21 cellular contexts compared by ENCODE assay signal in the genomic region with DNA sequence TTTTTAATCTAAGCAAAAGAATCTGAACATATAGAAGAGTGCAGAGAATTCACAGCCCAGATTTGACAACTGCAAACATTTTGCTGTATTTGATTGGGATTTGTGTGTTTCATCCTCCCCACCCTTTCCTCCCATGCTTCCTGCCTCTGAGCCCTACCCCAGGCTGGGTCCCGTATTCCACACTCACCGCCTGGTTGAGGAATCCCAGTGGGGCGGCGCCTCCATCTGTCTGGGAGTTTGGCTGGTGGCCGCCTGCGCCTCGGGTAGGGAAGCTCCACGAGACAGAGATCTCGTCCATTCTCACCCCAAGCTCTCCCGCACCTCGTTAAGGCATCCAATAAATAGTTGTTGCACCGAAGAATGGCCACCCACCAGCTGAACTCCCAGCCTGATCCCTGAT.
DNase-seq lines count a peak whose midpoint lies in the region; ATAC-seq and TF ChIP-seq lines count a peak whose summit lies in the region.
"Had no signal": no experiment of that assay in that cellular context is flagged by ENCODE, and none has a peak within 500 bp of the region (broad histone marks: within the 10 kb centered on the region; RNA-seq: fewer than 3 reads in every experiment).

No MANE protein-coding gene starts in this region.

- TF ChIP-seq POLR2A in heart left ventricle (IDR thresholded peaks at IDR 0.05): no peak

- no peaks in the 10 kb centered on the region for H3K27me3 ChIP-seq in right cardiac atrium (ENCODE audit: control insufficient read depth, insufficient read depth)
- peaks cover 0 to 74% (median 27%) of the 10 kb centered on the region in 9 donors for H3K27me3 ChIP-seq in heart left ventricle
- H3K27me3 ChIP-seq: BE2C had no signal

- ATAC-seq in right cardiac atrium: peak; percentile 38 to 72
- no peak for ATAC-seq in heart left ventricle
- ATAC-seq in HG03565 (IDR thresholded peaks at IDR 0.05; ENCODE audit: unreplicated experiment): no peak
- ATAC-seq: GM12878, SK-N-SH treated with all-trans-retinoic acid at 6 μM for 48 hours had no signal

- intact Hi-C loops in right cardiac atrium (cut with DNase I): no loop called here
- intact Hi-C loops in heart left ventricle (cut with DNase I): no loop called here

- no peak overlapping the region for H3K27ac ChIP-seq in right cardiac atrium (ENCODE audit: low read length)
- no peak overlapping the region for H3K27ac ChIP-seq in heart left ventricle

- no peaks in the 10 kb centered on the region for H3K4me1 ChIP-seq in right cardiac atrium (ENCODE audit: control insufficient read depth, insufficient read depth, low read length)
- H3K4me1 ChIP-seq in heart left ventricle: peaks cover 0 to 10% (median 0%) of the 10 kb centered on the region in 12 donors
- H3K4me1 ChIP-seq: BE2C had no signal

- 40% methylated on average over 12 of the region's 12 CpGs for WGBS in right cardiac atrium
- WGBS in heart left ventricle, 4 donors: 28 to 48% (median 41%) methylated on average over 12 of the region's 12 CpGs

- DNase-seq in right cardiac atrium (no peak), heart left ventricle (no peak), cerebellar cortex (ENCODE audit: low spot score) (peak; percentile 41), islet precursor cell (peak; percentile 41), NCI-H1930 (lab: John Stamatoyannopoulos, UW) (no peak), NCI-H1105 treated with DMSO at 0.1 percent for 48 hours (lab: John Stamatoyannopoulos, UW) (no peak)
- DNase-seq: BE2C; CD4-positive, CD25-positive, alpha-beta regulatory T cell; DMS79 treated with DMSO at 0.1 percent for 48 hours; KG1; NCI-H1092 treated with DMSO at 0.1 percent for 48 hours; NCI-H187; NCI-H226; NCI-H510A treated with DMSO at 0.1 percent for 48 hours; NCI-H774; NK-92 treated with Interleukin-12 subunit alpha and Interleukin-12 subunit beta, amount 100 ng/mL, for 24 hours; SIG-M5 had no signal

- H3K9me3 ChIP-seq in right cardiac atrium (ENCODE audit: control insufficient read depth, low read length): no peaks in the 10 kb centered on the region
- H3K9me3 ChIP-seq in heart left ventricle: no peaks in the 10 kb centered on the region
- H3K9me3 ChIP-seq: BE2C, HAP-1 had no signal

- H3K4me3 ChIP-seq in right cardiac atrium (ENCODE audit: low read length): no peak overlapping the region
- no peak overlapping the region for H3K4me3 ChIP-seq in heart left ventricle
- H3K4me3 ChIP-seq: GM12878, HAP-1 had no signal

- no peak for TF ChIP-seq CTCF in heart left ventricle (IDR thresholded peaks at IDR 0.05)

- H3K36me3 ChIP-seq in heart left ventricle: no peaks in the 10 kb centered on the region
- H3K36me3 ChIP-seq: BE2C, HAP-1 had no signal

Comparison
In these comparisons a context has a peak if more than half of its experiments do, and no peak if none do; other contexts are left out.
1. ATAC-seq: peak in right cardiac atrium (2 of 2); none in heart left ventricle (0 of 4) and HG03565 (single experiment).
2. DNase-seq: peak in cerebellar cortex (single experiment) and islet precursor cell (single experiment); none in right cardiac atrium (0 of 3), heart left ventricle (0 of 5), NCI-H1930 (0 of 2) and NCI-H1105 treated with DMSO at 0.1 percent for 48 hours (single experiment).